ENCODE assay signal across 31 cellular contexts in the genomic region with DNA sequence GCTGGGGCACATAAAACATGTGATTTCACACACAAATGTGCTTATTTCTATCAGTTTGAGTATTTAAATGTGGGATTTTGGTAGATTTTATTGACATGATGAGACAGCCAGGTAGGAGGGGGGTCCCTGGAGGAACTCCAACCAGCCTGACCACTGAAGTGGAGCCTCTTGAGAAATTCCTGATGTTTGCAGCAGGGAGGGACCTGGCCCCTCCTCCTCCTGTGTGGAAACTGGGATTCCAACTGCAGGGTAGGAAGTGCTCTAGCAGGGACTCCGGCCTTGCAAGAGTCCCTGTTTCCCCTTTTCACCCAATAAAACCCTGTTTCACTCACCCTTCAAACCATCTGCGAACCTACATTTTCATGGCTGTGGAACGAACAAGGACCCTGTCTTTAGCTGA.
"Had no signal": no experiment of that assay in that cellular context is flagged by ENCODE, and none has a peak within 500 bp of the region (broad histone marks: within the 10 kb centered on the region; RNA-seq: fewer than 3 reads in every experiment).

No MANE protein-coding gene starts in this region.

- H3K9me3 ChIP-seq: ascending aorta, gastroesophageal sphincter, neutrophil, right lobe of liver, upper lobe of left lung, vagina had no signal

- H3K4me1 Mint-ChIP-seq: activated naive CD4-positive, alpha-beta T cell treated with anti-CD3 and anti-CD28 coated beads, Interleukin-2, amount 10 ng/mL, durations not matched to agents 7 days and 5 days; activated naive CD8-positive, alpha-beta T cell treated with anti-CD3 and anti-CD28 coated beads, Interleukin-2, amount 10 ng/mL, durations not matched to agents 7 days and 5 days; brain; stimulated activated effector memory CD8-positive, alpha-beta T cell treated with anti-CD3 and anti-CD28 coated beads, Interleukin-12 subunit alpha, Interleukin-12 subunit beta, amount 100 ng/mL, for 72 hours; stimulated activated naive CD8-positive, alpha-beta T cell treated with anti-CD3 and anti-CD28 coated beads, Interleukin-15, amount 100 ng/mL, for 72 hours had no signal

- H3K4me1 ChIP-seq: ascending aorta, gastroesophageal sphincter, left ventricle myocardium inferior, right lobe of liver, upper lobe of left lung, vagina had no signal

- DNase-seq: activated CD4-positive, alpha-beta memory T cell treated with anti-CD3 and anti-CD28 coated beads for 36 hours; activated CD4-positive, alpha-beta T cell treated with anti-CD3 and anti-CD28 coated beads for 48 hours; activated CD8-positive, alpha-beta memory T cell treated with anti-CD3 and anti-CD28 coated beads, Interleukin-2, amount 50 U/mL, for 4 hours; activated gamma-delta T cell; activated naive CD4-positive, alpha-beta T cell treated with anti-CD3 and anti-CD28 coated beads, Interleukin-2, amount 10 ng/mL, durations not matched to agents 7 days and 5 days; activated naive CD8-positive, alpha-beta T cell treated with anti-CD3 and anti-CD28 coated beads, Interleukin-2, amount 10 ng/mL, durations not matched to agents 7 days and 5 days; activated T-cell treated with anti-CD3 and anti-CD28 coated beads, Interleukin-2, amount 50 U/mL, for 1 hour; dorsolateral prefrontal cortex; effector memory CD4-positive, alpha-beta T cell; head of caudate nucleus; hippocampal formation; left ventricle myocardium inferior; mucosa of descending colon; right lobe of liver; stimulated activated CD4-positive, alpha-beta T cell treated with anti-CD3 and anti-CD28 coated beads, Interleukin-4, amount 100 ng/mL, for 24 hours; stimulated activated naive CD8-positive, alpha-beta T cell treated with anti-CD3 and anti-CD28 coated beads, Interleukin-15, amount 100 ng/mL, for 72 hours; substantia nigra; upper lobe of left lung had no signal

- FAIRE-seq: TTC549 had no signal

- H3K27ac Mint-ChIP-seq: activated CD4-positive, alpha-beta memory T cell treated with anti-CD3 and anti-CD28 coated beads for 36 hours; activated naive CD4-positive, alpha-beta T cell treated with anti-CD3 and anti-CD28 coated beads, Interleukin-2, amount 10 ng/mL, durations not matched to agents 7 days and 5 days; activated naive CD8-positive, alpha-beta T cell treated with anti-CD3 and anti-CD28 coated beads, Interleukin-2, amount 10 ng/mL, durations not matched to agents 7 days and 5 days; activated T-helper 1 cell treated with anti-CD3 and anti-CD28 coated beads, Interleukin-12 subunit alpha, Interleukin-12 subunit beta, Interleukin-2, Interleukin-4 antibody, amounts not matched to agents 30 ng/mL and 10 ng/mL and 1 ng/mL, durations not matched to agents 14 hours and 24 hours and 36 hours; brain; natural killer cell treated with Interleukin-12 subunit alpha and Interleukin-12 subunit beta and Interleukin-15 and Interleukin-18, amount 100 ng/mL, for 72 hours; stimulated activated effector memory CD8-positive, alpha-beta T cell treated with anti-CD3 and anti-CD28 coated beads, Interleukin-12 subunit alpha, Interleukin-12 subunit beta, amount 100 ng/mL, for 72 hours; stimulated activated naive CD8-positive, alpha-beta T cell treated with anti-CD3 and anti-CD28 coated beads, Interleukin-15, amount 100 ng/mL, for 72 hours had no signal

- H3K27ac ChIP-seq: ascending aorta, coronary artery, dorsolateral prefrontal cortex, gastroesophageal sphincter, left ventricle myocardium inferior, neutrophil, right lobe of liver, upper lobe of left lung, vagina, VCaP had no signal

- H3K36me3 ChIP-seq: ascending aorta, gastroesophageal sphincter, left ventricle myocardium inferior, neutrophil, right lobe of liver, upper lobe of left lung, vagina had no signal

- ATAC-seq: activated CD4-positive, CD25-positive, alpha-beta regulatory T cell treated with anti-CD3 and anti-CD28 coated beads, Interleukin-2, amount 50 U/mL, for 24 hours; gastroesophageal sphincter; mucosa of descending colon; natural killer cell treated with Interleukin-12 subunit alpha and Interleukin-12 subunit beta and Interleukin-15 and Interleukin-18, amount 100 ng/mL, for 72 hours; right lobe of liver; stimulated activated effector memory CD8-positive, alpha-beta T cell treated with anti-CD3 and anti-CD28 coated beads, Interleukin-12 subunit alpha, Interleukin-12 subunit beta, amount 100 ng/mL, for 72 hours; stimulated activated naive CD8-positive, alpha-beta T cell treated with anti-CD3 and anti-CD28 coated beads, Interleukin-15, amount 100 ng/mL, for 72 hours had no signal

- H3K27me3 ChIP-seq: ascending aorta, gastroesophageal sphincter, neutrophil, right lobe of liver, upper lobe of left lung, vagina had no signal

- H3K36me3 Mint-ChIP-seq: activated CD4-positive, alpha-beta memory T cell treated with anti-CD3 and anti-CD28 coated beads for 36 hours; activated naive CD4-positive, alpha-beta T cell treated with anti-CD3 and anti-CD28 coated beads, Interleukin-2, amount 10 ng/mL, durations not matched to agents 7 days and 5 days; activated naive CD8-positive, alpha-beta T cell treated with anti-CD3 and anti-CD28 coated beads, Interleukin-2, amount 10 ng/mL, durations not matched to agents 7 days and 5 days; brain; stimulated activated effector memory CD8-positive, alpha-beta T cell treated with anti-CD3 and anti-CD28 coated beads, Interleukin-12 subunit alpha, Interleukin-12 subunit beta, amount 100 ng/mL, for 72 hours had no signal

- H3K4me3 ChIP-seq: ascending aorta, coronary artery, dorsolateral prefrontal cortex, gastroesophageal sphincter, left ventricle myocardium inferior, lung, mucosa of descending colon, right lobe of liver, upper lobe of left lung, vagina had no signal

- H3K4me3 Mint-ChIP-seq: activated CD4-positive, alpha-beta memory T cell treated with anti-CD3 and anti-CD28 coated beads for 36 hours; activated naive CD4-positive, alpha-beta T cell treated with anti-CD3 and anti-CD28 coated beads, Interleukin-2, amount 10 ng/mL, durations not matched to agents 7 days and 5 days; activated naive CD8-positive, alpha-beta T cell treated with anti-CD3 and anti-CD28 coated beads, Interleukin-2, amount 10 ng/mL, durations not matched to agents 7 days and 5 days; activated T-helper 1 cell treated with anti-CD3 and anti-CD28 coated beads, Interleukin-12 subunit alpha, Interleukin-12 subunit beta, Interleukin-2, Interleukin-4 antibody, amounts not matched to agents 30 ng/mL and 10 ng/mL and 1 ng/mL, durations not matched to agents 14 hours and 24 hours and 36 hours; brain; natural killer cell treated with Interleukin-12 subunit alpha and Interleukin-12 subunit beta and Interleukin-15 and Interleukin-18, amount 100 ng/mL, for 72 hours; stimulated activated effector memory CD8-positive, alpha-beta T cell treated with anti-CD3 and anti-CD28 coated beads, Interleukin-12 subunit alpha, Interleukin-12 subunit beta, amount 100 ng/mL, for 72 hours; stimulated activated naive CD8-positive, alpha-beta T cell treated with anti-CD3 and anti-CD28 coated beads, Interleukin-15, amount 100 ng/mL, for 72 hours had no signal

- H3K27me3 Mint-ChIP-seq: activated CD4-positive, alpha-beta memory T cell treated with anti-CD3 and anti-CD28 coated beads for 36 hours; activated naive CD4-positive, alpha-beta T cell treated with anti-CD3 and anti-CD28 coated beads, Interleukin-2, amount 10 ng/mL, durations not matched to agents 7 days and 5 days; activated naive CD8-positive, alpha-beta T cell treated with anti-CD3 and anti-CD28 coated beads, Interleukin-2, amount 10 ng/mL, durations not matched to agents 7 days and 5 days; brain; natural killer cell treated with Interleukin-12 subunit alpha and Interleukin-12 subunit beta and Interleukin-15 and Interleukin-18, amount 100 ng/mL, for 72 hours; stimulated activated naive CD8-positive, alpha-beta T cell treated with anti-CD3 and anti-CD28 coated beads, Interleukin-15, amount 100 ng/mL, for 72 hours had no signal
